ENCODE assay signal across 27 cellular contexts in the genomic region with DNA sequence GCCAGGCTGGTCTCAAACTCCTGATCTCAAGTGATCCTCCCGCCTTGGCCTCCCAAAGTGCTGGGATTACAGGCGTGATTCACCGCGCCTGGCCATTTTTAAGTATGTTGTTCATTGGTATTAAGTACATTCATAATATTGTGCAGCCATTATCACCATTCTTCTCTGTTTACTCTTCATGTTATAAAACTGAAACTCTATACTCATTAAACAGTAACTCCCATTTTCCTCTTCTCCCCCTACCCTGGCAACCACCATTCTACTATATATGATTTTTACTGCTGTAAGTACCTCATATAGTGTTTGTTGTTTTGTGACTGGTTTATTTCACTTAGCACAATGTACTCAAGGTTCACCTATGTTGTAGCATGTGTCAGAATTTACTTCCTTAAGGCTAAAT.
A peak's percentile ranks its signal among the peaks of the same experiment; 100 is the strongest.
DNase-seq lines count a peak whose midpoint lies in the region; ATAC-seq and TF ChIP-seq lines count a peak whose summit lies in the region.
"Had no signal": no experiment of that assay in that cellular context is flagged by ENCODE, and none has a peak within 500 bp of the region (broad histone marks: within the 10 kb centered on the region; RNA-seq: fewer than 3 reads in every experiment).

No MANE protein-coding gene starts in this region.

- ATAC-seq in GM21515 (IDR thresholded peaks at IDR 0.05; ENCODE audit: unreplicated experiment): no peak
- ATAC-seq: GM23338, K562, Panc1 had no signal

- peak overlapping the region; percentile 10 for H3K27ac ChIP-seq in VCaP
- H3K27ac ChIP-seq: BLaER1 had no signal

- no peak for TF ChIP-seq CTCF in VCaP (conservative IDR thresholded peaks at IDR 0.05)

- DNase-seq in NCI-H2029 (lab: John Stamatoyannopoulos, UW): peak; percentile 7
- no peak for DNase-seq in NCI-H2029 treated with DMSO at 0.1 percent for 48 hours (lab: John Stamatoyannopoulos, UW)
- DNase-seq in DMS53 (lab: John Stamatoyannopoulos, UW): peak; percentile 81
- DNase-seq in NCI-H510A (lab: John Stamatoyannopoulos, UW): peak; percentile 14
- DNase-seq in globus pallidus (ENCODE audit: low spot score): no peak
- no peak for DNase-seq in AG08395 (ENCODE audit: low spot score)
- DNase-seq: 8988T; Caco-2; CD4-positive, alpha-beta memory T cell; H9; HFFc6; Kasumi-1; MV-4-11; NCI-H1105 treated with DMSO at 0.1 percent for 48 hours; NCI-H146; NCI-H1930; NCI-H2171 treated with DMSO at 0.1 percent for 48 hours; NCI-H345; NCI-H526; SHP77 treated with DMSO at 0.1 percent for 48 hours; T-helper 1 cell had no signal

Comparison
In these comparisons a context has a peak if more than half of its experiments do, and no peak if none do; other contexts are left out.
1. DNase-seq: peak in NCI-H2029 (single experiment), DMS53 (single experiment) and NCI-H510A (single experiment); none in NCI-H2029 treated with DMSO at 0.1 percent for 48 hours (single experiment), globus pallidus (single experiment) and AG08395 (single experiment).